1 cellular context compared by ENCODE assay signal in genomic region chr17:29593546-29594440, GRCh38.
TF ChIP-seq lines count a peak whose summit lies in the region.

No MANE protein-coding gene starts in this region.

TF ChIP-seq in HEK293, 187 proteins besides CTCF, POLR2A, EP300 and RAD21 (continued from another document and continues in another):
- TF ChIP-seq ZSCAN18 (tag by site-specific recombination; IDR thresholded peaks at IDR 0.05) (no peak), HOXD13 (CRISPR knock-in tag; IDR thresholded peaks at IDR 0.05; ENCODE audit: borderline replicate concordance) (no peak), ZNF433 (tag by site-specific recombination; IDR thresholded peaks at IDR 0.05; ENCODE audit: low read depth) (no peak), BCL11B (tag by site-specific recombination; IDR thresholded peaks at IDR 0.05; ENCODE audit: low read depth) (no peak), ZEB2 (tag by site-specific recombination; IDR thresholded peaks at IDR 0.05) (0 out of 2 replicates have a peak, but pooled peaks have one; percentile 30), MEIS1 (CRISPR knock-in tag; IDR thresholded peaks at IDR 0.05; ENCODE audit: borderline replicate concordance) (no peak), ZSCAN5A (tag by site-specific recombination; IDR thresholded peaks at IDR 0.05) (no peak), ZBTB48 (tag by site-specific recombination; IDR thresholded peaks at IDR 0.05) (no peak), KLF1 (tag by site-specific recombination; IDR thresholded peaks at IDR 0.05) (peak; percentile 73), ZNF518A (tag by site-specific recombination; conservative IDR thresholded peaks at IDR 0.05; ENCODE audit: low read depth) (no peak), SCRT2 (tag by site-specific recombination; IDR thresholded peaks at IDR 0.05) (no peak), IKZF3 (tag by site-specific recombination; IDR thresholded peaks at IDR 0.05) (peak; percentile 77), REPIN1 (tag by site-specific recombination; IDR thresholded peaks at IDR 0.05; ENCODE audit: low read depth) (no peak), OVOL3 (tag by site-specific recombination; IDR thresholded peaks at IDR 0.05) (no peak), ZNF830 (tag by site-specific recombination; IDR thresholded peaks at IDR 0.05; ENCODE audit: low read depth) (no peak), ZNF677 (tag by site-specific recombination; IDR thresholded peaks at IDR 0.05) (no peak), ZNF121 (tag by site-specific recombination; IDR thresholded peaks at IDR 0.05) (no peak), ZBTB6 (tag by site-specific recombination; IDR thresholded peaks at IDR 0.05) (no peak), ZBTB26 (tag by site-specific recombination; optimal IDR thresholded peaks at IDR 0.05) (peak; percentile 33), ZIC2 (tag by site-specific recombination; IDR thresholded peaks at IDR 0.05) (no peak), GLI2 (tag by site-specific recombination; IDR thresholded peaks at IDR 0.05; ENCODE audit: borderline replicate concordance, low read depth) (no peak), ZNF404 (tag by site-specific recombination; IDR thresholded peaks at IDR 0.05) (no peak), RBAK (tag by site-specific recombination; IDR thresholded peaks at IDR 0.05) (no peak), ZNF513 (tag by site-specific recombination; IDR thresholded peaks at IDR 0.05) (no peak), ZNF239 (tag by site-specific recombination; IDR thresholded peaks at IDR 0.05) (no peak), ZXDB (tag by site-specific recombination; IDR thresholded peaks at IDR 0.05) (no peak), ZBTB11 (tag by site-specific recombination; conservative IDR thresholded peaks at IDR 0.05; ENCODE audit: low read depth) (peak; percentile 28), ZNF561 (tag by site-specific recombination; IDR thresholded peaks at IDR 0.05; ENCODE audit: borderline replicate concordance) (peak; percentile 37; the same call in 1 of the 2 replicates), ZNF37A (tag by site-specific recombination; IDR thresholded peaks at IDR 0.05) (no peak), ZNF530 (tag by site-specific recombination; IDR thresholded peaks at IDR 0.05; ENCODE audit: low read depth) (no peak), KLF9 (tag by site-specific recombination; IDR thresholded peaks at IDR 0.05; ENCODE audit: low read depth) (peak; percentile 43), ZNF341 (tag by site-specific recombination; IDR thresholded peaks at IDR 0.05; ENCODE audit: low read depth) (peak; percentile 95), ZNF140 (tag by site-specific recombination; IDR thresholded peaks at IDR 0.05) (no peak), ZNF791 (tag by site-specific recombination; IDR thresholded peaks at IDR 0.05) (no peak), ZNF148 (tag by site-specific recombination; IDR thresholded peaks at IDR 0.05; ENCODE audit: borderline replicate concordance) (no peak), ZNF169 (tag by site-specific recombination; IDR thresholded peaks at IDR 0.05) (no peak), BCL11A (tag by site-specific recombination; IDR thresholded peaks at IDR 0.05; ENCODE audit: low read depth) (no peak), ZNF626 (tag by site-specific recombination; IDR thresholded peaks at IDR 0.05) (no peak), TSHZ1 (tag by site-specific recombination; IDR thresholded peaks at IDR 0.05; ENCODE audit: borderline replicate concordance) (no peak), ZNF184 (tag by site-specific recombination; IDR thresholded peaks at IDR 0.05) (no peak)
